In genomic region chr16:50450957-50451356, GRCh38 we compare ENCODE assay signal across 34 cellular contexts.
"Had no signal": no experiment of that assay in that cellular context is flagged by ENCODE, and none has a peak within 500 bp of the region (broad histone marks: within the 10 kb centered on the region; RNA-seq: fewer than 3 reads in every experiment).

No MANE protein-coding gene starts in this region.

- H3K4me1 Mint-ChIP-seq: activated B cell treated with CpG ODN at 0.5 μM for 24 hours; activated CD4-positive, alpha-beta T cell treated with anti-CD3 and anti-CD28 coated beads, Interleukin-2, amount 10 ng/mL, durations not matched to agents 24 days and 14 days; activated naive CD8-positive, alpha-beta T cell treated with anti-CD3 and anti-CD28 coated beads for 36 hours; activated T-helper 17 cell treated with anti-CD3 and anti-CD28 coated beads, Interleukin-2, amount 50 U/mL, for 72 hours had no signal

- H3K36me3 Mint-ChIP-seq: activated CD4-positive, alpha-beta memory T cell treated with anti-CD3 and anti-CD28 coated beads for 36 hours; activated naive CD4-positive, alpha-beta T cell treated with anti-CD3 and anti-CD28 coated beads, Interleukin-2, amount 50 U/mL, for 72 hours; activated naive CD8-positive, alpha-beta T cell treated with anti-CD3 and anti-CD28 coated beads for 36 hours had no signal

- H3K27me3 Mint-ChIP-seq: activated CD4-positive, alpha-beta memory T cell treated with anti-CD3 and anti-CD28 coated beads for 36 hours; activated CD4-positive, alpha-beta T cell treated with anti-CD3 and anti-CD28 coated beads, Interleukin-2, amount 10 ng/mL, durations not matched to agents 24 days and 14 days; activated CD8-positive, alpha-beta T cell treated with anti-CD3 and anti-CD28 coated beads for 36 hours; activated naive CD8-positive, alpha-beta T cell treated with anti-CD3 and anti-CD28 coated beads for 36 hours had no signal

- H3K9me3 ChIP-seq: adrenal gland, body of pancreas, breast epithelium had no signal

- DNase-seq: activated B cell treated with CpG ODN at 0.5 μM for 24 hours; activated CD4-positive, alpha-beta memory T cell treated with anti-CD3 and anti-CD28 coated beads for 36 hours; activated CD4-positive, alpha-beta T cell treated with anti-CD3 and anti-CD28 coated beads for 4 hours; activated CD4-positive, alpha-beta T cell treated with anti-CD3 and anti-CD28 coated beads, Interleukin-2, amount 10 ng/mL, durations not matched to agents 24 days and 14 days; activated CD4-positive, alpha-beta T cell treated with anti-CD3 and anti-CD28 coated beads, Interleukin-2, amount 50 U/mL, for 1 hour; activated CD4-positive, alpha-beta T cell treated with anti-CD3 and anti-CD28 coated beads, Interleukin-2, amount 50 U/mL, for 4 hours; activated CD4-positive, CD25-positive, alpha-beta regulatory T cell treated with anti-CD3 and anti-CD28 coated beads, Interleukin-2, amount 50 U/mL, for 72 hours; activated CD8-positive, alpha-beta memory T cell treated with anti-CD3 and anti-CD28 coated beads, Interleukin-2, amount 50 U/mL, for 4 hours; activated CD8-positive, alpha-beta T cell treated with anti-CD3 and anti-CD28 coated beads for 36 hours; activated gamma-delta T cell treated with Interleukin-2 at 50 U/mL for 16 hours; activated naive CD4-positive, alpha-beta T cell; activated naive CD4-positive, alpha-beta T cell treated with anti-CD3 and anti-CD28 coated beads for 36 hours; activated naive CD4-positive, alpha-beta T cell treated with anti-CD3 and anti-CD28 coated beads, Interleukin-2, amount 50 U/mL, for 16 hours; activated naive CD8-positive, alpha-beta T cell treated with anti-CD3 and anti-CD28 coated beads for 36 hours; activated T-cell treated with anti-CD3 and anti-CD28 coated beads for 4 hours; activated T-cell treated with anti-CD3 and anti-CD28 coated beads, Interleukin-2, amount 50 U/mL, for 1 hour; activated T-cell treated with anti-CD3 and anti-CD28 coated beads, Interleukin-2, amount 50 U/mL, for 4 hours; activated T-cell treated with anti-CD3 and anti-CD28 coated beads, Interleukin-2, amount 50 U/mL, for 72 hours; adrenal gland; amniotic stem cell; aorta; body of pancreas; brain microvascular endothelial cell; central memory CD4-positive, alpha-beta T cell; T-helper 1 cell; T-helper 2 cell; T-helper 9 cell had no signal

- H3K9me3 Mint-ChIP-seq: activated B cell treated with CpG ODN at 0.5 μM for 24 hours; activated CD4-positive, alpha-beta memory T cell treated with anti-CD3 and anti-CD28 coated beads for 36 hours; activated CD4-positive, alpha-beta T cell treated with anti-CD3 and anti-CD28 coated beads, Interleukin-2, amount 10 ng/mL, durations not matched to agents 24 days and 14 days; activated CD8-positive, alpha-beta T cell treated with anti-CD3 and anti-CD28 coated beads for 36 hours; activated naive CD4-positive, alpha-beta T cell treated with anti-CD3 and anti-CD28 coated beads for 36 hours; activated naive CD4-positive, alpha-beta T cell treated with anti-CD3 and anti-CD28 coated beads, Interleukin-2, amount 50 U/mL, for 72 hours; activated naive CD8-positive, alpha-beta T cell treated with anti-CD3 and anti-CD28 coated beads for 36 hours; activated T-cell treated with anti-CD3 and anti-CD28 coated beads, Interleukin-2, amount 50 U/mL, for 4 hours; activated T-cell treated with anti-CD3 and anti-CD28 coated beads, Interleukin-2, amount 50 U/mL, for 72 hours; activated T-helper 1 cell treated with anti-CD3 and anti-CD28 coated beads, Interleukin-12 subunit alpha, Interleukin-12 subunit beta, Interleukin-2, Interleukin-4 antibody, amounts not matched to agents 30 ng/mL and 10 ng/mL and 1 ng/mL, durations not matched to agents 14 hours and 24 hours and 36 hours; activated T-helper 17 cell treated with anti-CD3 and anti-CD28 coated beads, Interleukin-2, amount 50 U/mL, for 72 hours; T-helper 1 cell treated with Interleukin-12 subunit alpha and Interleukin-12 subunit beta and Interleukin-4 antibody, amounts not matched to agents 30 μg/mL and 1 μg/mL, for 36 hours; T-helper 2 cell treated with Interferon-gamma antibody and Interleukin-4, amounts not matched to agents 5 μg/mL and 100 μg/mL, for 36 hours had no signal

- H3K27ac ChIP-seq: adrenal gland, body of pancreas, brain microvascular endothelial cell, breast epithelium, VCaP had no signal

- H3K4me3 Mint-ChIP-seq: activated B cell treated with CpG ODN at 0.5 μM for 24 hours; activated CD4-positive, alpha-beta memory T cell treated with anti-CD3 and anti-CD28 coated beads for 36 hours; activated CD4-positive, alpha-beta T cell treated with anti-CD3 and anti-CD28 coated beads, Interleukin-2, amount 10 ng/mL, durations not matched to agents 24 days and 14 days; activated CD8-positive, alpha-beta T cell treated with anti-CD3 and anti-CD28 coated beads for 36 hours; activated naive CD4-positive, alpha-beta T cell treated with anti-CD3 and anti-CD28 coated beads for 36 hours; activated naive CD8-positive, alpha-beta T cell treated with anti-CD3 and anti-CD28 coated beads for 36 hours; activated T-cell treated with anti-CD3 and anti-CD28 coated beads, Interleukin-2, amount 50 U/mL, for 4 hours; activated T-cell treated with anti-CD3 and anti-CD28 coated beads, Interleukin-2, amount 50 U/mL, for 72 hours; activated T-helper 1 cell treated with anti-CD3 and anti-CD28 coated beads, Interleukin-12 subunit alpha, Interleukin-12 subunit beta, Interleukin-2, Interleukin-4 antibody, amounts not matched to agents 30 ng/mL and 10 ng/mL and 1 ng/mL, durations not matched to agents 14 hours and 24 hours and 36 hours; activated T-helper 17 cell treated with anti-CD3 and anti-CD28 coated beads, Interleukin-2, amount 50 U/mL, for 72 hours; T-helper 1 cell treated with Interleukin-12 subunit alpha and Interleukin-12 subunit beta and Interleukin-4 antibody, amounts not matched to agents 30 μg/mL and 1 μg/mL, for 36 hours; T-helper 2 cell treated with Interferon-gamma antibody and Interleukin-4, amounts not matched to agents 5 μg/mL and 100 μg/mL, for 36 hours had no signal

- H3K36me3 ChIP-seq: adrenal gland, brain microvascular endothelial cell, breast epithelium had no signal

- H3K27ac Mint-ChIP-seq: activated B cell treated with CpG ODN at 0.5 μM for 24 hours; activated CD4-positive, alpha-beta memory T cell treated with anti-CD3 and anti-CD28 coated beads for 36 hours; activated CD4-positive, alpha-beta T cell treated with anti-CD3 and anti-CD28 coated beads, Interleukin-2, amount 10 ng/mL, durations not matched to agents 24 days and 14 days; activated CD8-positive, alpha-beta T cell treated with anti-CD3 and anti-CD28 coated beads for 36 hours; activated naive CD4-positive, alpha-beta T cell treated with anti-CD3 and anti-CD28 coated beads for 36 hours; activated naive CD4-positive, alpha-beta T cell treated with anti-CD3 and anti-CD28 coated beads, Interleukin-2, amount 50 U/mL, for 72 hours; activated naive CD8-positive, alpha-beta T cell treated with anti-CD3 and anti-CD28 coated beads for 36 hours; activated T-cell treated with anti-CD3 and anti-CD28 coated beads, Interleukin-2, amount 50 U/mL, for 72 hours; activated T-helper 1 cell treated with anti-CD3 and anti-CD28 coated beads, Interleukin-12 subunit alpha, Interleukin-12 subunit beta, Interleukin-2, Interleukin-4 antibody, amounts not matched to agents 30 ng/mL and 10 ng/mL and 1 ng/mL, durations not matched to agents 14 hours and 24 hours and 36 hours; activated T-helper 17 cell treated with anti-CD3 and anti-CD28 coated beads, Interleukin-2, amount 50 U/mL, for 72 hours; T-helper 1 cell treated with Interleukin-12 subunit alpha and Interleukin-12 subunit beta and Interleukin-4 antibody, amounts not matched to agents 30 μg/mL and 1 μg/mL, for 36 hours; T-helper 2 cell treated with Interferon-gamma antibody and Interleukin-4, amounts not matched to agents 5 μg/mL and 100 μg/mL, for 36 hours had no signal

- H3K4me3 ChIP-seq: adrenal gland, body of pancreas, breast epithelium had no signal

- H3K27me3 ChIP-seq: body of pancreas, brain microvascular endothelial cell, breast epithelium had no signal

- H3K4me1 ChIP-seq: adrenal gland, body of pancreas, breast epithelium had no signal
